In genomic region chr4:1497189-1497801, GRCh38 we compare ENCODE assay signal across 32 cellular contexts.
"Had no signal": no experiment of that assay in that cellular context is flagged by ENCODE, and none has a peak within 500 bp of the region (broad histone marks: within the 10 kb centered on the region; RNA-seq: fewer than 3 reads in every experiment).

No MANE protein-coding gene starts in this region.

- H3K27ac ChIP-seq: brain microvascular endothelial cell, esophagus muscularis mucosa, gastroesophageal sphincter, WERI-Rb-1 had no signal

- DNase-seq: activated B cell treated with CpG ODN at 0.5 μM for 24 hours; activated CD4-positive, alpha-beta T cell treated with anti-CD3 and anti-CD28 coated beads for 48 hours; activated CD4-positive, alpha-beta T cell treated with anti-CD3 and anti-CD28 coated beads, Interleukin-2, amount 50 U/mL, for 1 hour; activated CD4-positive, alpha-beta T cell treated with anti-CD3 and anti-CD28 coated beads, Interleukin-2, amount 50 U/mL, for 48 hours; activated CD8-positive, alpha-beta memory T cell treated with anti-CD3 and anti-CD28 coated beads for 24 hours; activated CD8-positive, alpha-beta T cell treated with anti-CD3 and anti-CD28 coated beads for 36 hours; activated effector memory CD4-positive, alpha-beta T cell treated with Interleukin-2 at 50 U/mL for 16 hours; activated gamma-delta T cell treated with Interleukin-2 at 50 U/mL for 16 hours; activated naive CD4-positive, alpha-beta T cell treated with anti-CD3 and anti-CD28 coated beads, Interleukin-2, amount 50 U/mL, for 16 hours; activated naive CD4-positive, alpha-beta T cell treated with Interleukin-2 at 50 U/mL for 16 hours; activated T-cell treated with anti-CD3 and anti-CD28 coated beads, Interleukin-2, amount 50 U/mL, for 4 hours; amniotic stem cell; anterior cingulate cortex; brain microvascular endothelial cell; caudate nucleus; cortex of kidney; dermis blood vessel endothelial cell; effector CD4-positive, alpha-beta T cell; effector memory CD8-positive, alpha-beta T cell; erythroblast; foreskin melanocyte; T-helper 1 cell; T-helper 17 cell; T1000; WERI-Rb-1 had no signal

- H3K36me3 ChIP-seq: brain microvascular endothelial cell, esophagus muscularis mucosa, gastroesophageal sphincter, WERI-Rb-1 had no signal

- H3K4me1 ChIP-seq: gastroesophageal sphincter had no signal

- ATAC-seq: activated CD4-positive, CD25-positive, alpha-beta regulatory T cell treated with anti-CD3 and anti-CD28 coated beads, Interleukin-2, amount 50 U/mL, for 24 hours; activated CD8-positive, alpha-beta T cell treated with anti-CD3 and anti-CD28 coated beads for 36 hours; activated T-cell treated with anti-CD3 and anti-CD28 coated beads, Interleukin-2, amount 50 U/mL, for 4 hours; activated T-helper 17 cell treated with anti-CD3 and anti-CD28 coated beads, Interleukin-2, amount 50 U/mL, for 72 hours; effector memory CD8-positive, alpha-beta T cell; gastroesophageal sphincter; T-helper 17 cell had no signal

- FAIRE-seq: astrocyte, bronchial epithelial cell, colon had no signal

- H3K9me3 ChIP-seq: esophagus muscularis mucosa, gastroesophageal sphincter had no signal

- H3K27me3 ChIP-seq: brain microvascular endothelial cell had no signal

- H3K4me3 ChIP-seq: esophagus muscularis mucosa, gastroesophageal sphincter had no signal
